ENCODE assay signal across 1 cellular context in the genomic region with DNA sequence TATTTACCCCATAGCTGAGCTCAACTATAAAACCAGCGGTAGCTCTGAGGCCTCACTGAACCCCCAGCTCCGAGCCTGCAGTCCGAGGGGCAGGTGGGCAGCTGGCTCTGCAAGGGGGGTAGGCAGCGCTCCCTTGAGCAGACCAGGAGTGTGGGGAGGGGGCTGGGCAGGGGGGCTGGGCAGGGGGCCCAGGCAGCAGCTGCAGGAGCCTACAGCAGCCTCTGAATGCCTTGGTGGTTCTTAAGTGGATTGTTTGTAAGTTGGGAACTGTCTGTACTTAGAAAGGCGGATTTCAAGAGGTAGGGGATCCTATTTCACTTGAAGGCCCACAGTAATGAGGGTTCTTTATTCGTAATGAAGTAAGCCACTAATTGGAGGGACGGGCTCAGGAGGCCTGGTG.
TF ChIP-seq lines count a peak whose summit lies in the region.

No MANE protein-coding gene starts in this region.

TF ChIP-seq in GM12878, 131 proteins besides CTCF, POLR2A, EP300 and RAD21 (continued from another document):
- TF ChIP-seq FOS (IDR thresholded peaks at IDR 0.05; ENCODE audit: borderline replicate concordance, extremely low read depth, insufficient read length) (no peak), CBFB (IDR thresholded peaks at IDR 0.05; ENCODE audit: low read depth) (no peak), SIN3A (IDR thresholded peaks at IDR 0.05; ENCODE audit: low read depth, low read length) (no peak)
TF ChIP-seq in GM12878: peak in this region for 0.
